Comparison of ENCODE assay signal across 8 cellular contexts in the genomic region with DNA sequence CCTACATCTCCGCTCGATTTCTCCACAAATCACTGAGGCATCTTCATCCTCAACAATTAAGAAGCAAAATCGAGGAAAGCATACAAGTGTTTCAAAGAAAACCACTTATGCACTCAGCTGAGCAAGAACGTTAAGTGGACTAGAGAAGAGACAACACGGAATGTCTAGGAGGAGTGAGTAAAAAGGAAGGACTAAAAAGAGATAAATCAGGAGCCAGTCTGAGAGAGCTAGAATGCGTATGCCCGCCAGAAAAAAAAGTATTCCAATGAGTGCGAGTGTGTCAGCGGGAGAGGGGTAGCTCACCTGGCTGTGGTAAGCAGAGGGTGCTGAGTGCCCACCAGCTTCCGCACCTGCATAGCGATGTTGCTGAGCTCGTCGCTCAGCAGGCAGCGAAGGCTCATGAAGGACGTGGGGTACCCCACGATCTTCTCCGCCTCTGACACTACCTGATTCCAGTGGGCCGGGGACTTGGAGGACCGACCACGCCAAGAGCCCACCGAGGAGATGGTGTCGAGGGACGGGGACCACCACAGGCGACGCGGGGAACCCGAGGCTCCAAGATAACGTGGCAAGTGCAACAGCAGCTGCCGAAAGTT. TPM values are rescaled to one million over a fixed set of nuclear protein-coding genes. Genes with fewer than 3 reads are reported as not detected.
DNase-seq lines count a peak whose midpoint lies in the region; ATAC-seq, FAIRE-seq and TF ChIP-seq lines count a peak whose summit lies in the region.

No MANE protein-coding gene starts in this region.

- peak overlapping the region; percentile 86 to 99 for H3K4me3 Mint-ChIP-seq in activated T-cell treated with anti-CD3 and anti-CD28 coated beads, Interleukin-2, amount 50 U/mL, for 72 hours

- intact Hi-C loops in ovary (cut with DNase I): no loop called here

- FAIRE-seq in GM18507 (lab: Jason Lieb, UNC): no peak

- TF ChIP-seq CTCF in ovary (IDR thresholded peaks at IDR 0.05): no peak

- H3K9me3 Mint-ChIP-seq in activated T-cell treated with anti-CD3 and anti-CD28 coated beads, Interleukin-2, amount 50 U/mL, for 72 hours: no peaks in the 10 kb centered on the region

- peak; percentile 8 for ATAC-seq in HG02970 (IDR thresholded peaks at IDR 0.05; ENCODE audit: low FRiP score, unreplicated experiment)
- ATAC-seq in activated T-cell treated with anti-CD3 and anti-CD28 coated beads, Interleukin-2, amount 50 U/mL, for 72 hours (replicated peaks in 1 of 2): peak; percentile 38 to 41

- H3K27me3 ChIP-seq in ovary: no peaks in the 10 kb centered on the region

- no peak for TF ChIP-seq POLR2A in ovary (IDR thresholded peaks at IDR 0.05)

- H3K4me1 Mint-ChIP-seq in activated T-cell treated with anti-CD3 and anti-CD28 coated beads, Interleukin-2, amount 50 U/mL, for 72 hours (ENCODE audit: low read depth): peaks cover 22% of the 10 kb centered on the region

- H3K27ac Mint-ChIP-seq in activated T-cell treated with anti-CD3 and anti-CD28 coated beads, Interleukin-2, amount 50 U/mL, for 72 hours: peak overlapping the region; percentile 96

- DNase-seq in AG08395 (ENCODE audit: low spot score): peak; percentile 30
- DNase-seq in GM18507 (ENCODE audit: extremely low spot score, insufficient read length, low read depth): peak; percentile 8
- peak; percentile 69 to 78 for DNase-seq in NCI-H526 (lab: John Stamatoyannopoulos, UW)
- peak in 1 of 2 donors; percentile 48 for DNase-seq in activated T-cell treated with anti-CD3 and anti-CD28 coated beads, Interleukin-2, amount 50 U/mL, for 72 hours
- DNase-seq in glomerular visceral epithelial cell (ENCODE audit: extremely low spot score): peak; percentile 42
- peak in 1 of 5 donors; percentile 22 for DNase-seq in ovary
- no peak for DNase-seq in occipital lobe (lab: John Stamatoyannopoulos, UW)

- H3K27ac ChIP-seq in ovary: peak overlapping the region in 1 of 2 donors; percentile 24

- peak overlapping the region; percentile 92 for H3K4me3 ChIP-seq in ovary

- H3K36me3 ChIP-seq in ovary: no peaks in the 10 kb centered on the region

- no peaks in the 10 kb centered on the region for H3K27me3 Mint-ChIP-seq in activated T-cell treated with anti-CD3 and anti-CD28 coated beads, Interleukin-2, amount 50 U/mL, for 72 hours (ENCODE audit: low read depth)

- 0 to 1% (median 0%) methylated on average over 29 of the region's 29 CpGs for WGBS in ovary, 3 donors

- peaks cover 2 to 5% of the 10 kb centered on the region in 2 donors for H3K36me3 Mint-ChIP-seq in activated T-cell treated with anti-CD3 and anti-CD28 coated beads, Interleukin-2, amount 50 U/mL, for 72 hours (ENCODE audit: insufficient read depth in 2 of 2)

- no peaks in the 10 kb centered on the region for H3K9me3 ChIP-seq in ovary

- no peak for TF ChIP-seq EP300 in ovary (IDR thresholded peaks at IDR 0.05)

- H3K4me1 ChIP-seq in ovary (ENCODE audit: insufficient read depth): peaks cover 4% of the 10 kb centered on the region

RNA-seq across cellular contexts. Expression of a gene that starts 0.6 kb away (rescaled TPM):
- total RNA-seq in activated T-cell treated with anti-CD3 and anti-CD28 coated beads, Interleukin-2, amount 50 U/mL, for 72 hours: 10 to 100 TPM; 12.1 to 14.3 TPM
- 10 to 100 TPM in 6 of 7 donors, 1 to 10 TPM in 1; 8.2 to 17.5 (median 12.0) TPM for total RNA-seq in ovary
- polyA plus RNA-seq in ovary: 10 to 100 TPM in 1 of 2 donors, 1 to 10 TPM in 1; 8.3 to 15.6 TPM
- 11.5 TPM for total RNA-seq in occipital lobe

RNA-seq across cellular contexts. Expression of a gene that starts 31.1 kb away (rescaled TPM):
- under 1 TPM; 0.44 to 0.91 TPM for total RNA-seq in activated T-cell treated with anti-CD3 and anti-CD28 coated beads, Interleukin-2, amount 50 U/mL, for 72 hours
- total RNA-seq in ovary: 10 to 100 TPM in 6 of 7 donors, 1 to 10 TPM in 1; 8.7 to 31.3 (median 28.5) TPM
- polyA plus RNA-seq in ovary: 10 to 100 TPM; 11.3 to 20.7 TPM
- 56.9 TPM for total RNA-seq in occipital lobe

Comparison
In these comparisons a context has a peak if more than half of its experiments do, and no peak if none do; other contexts are left out.
1. RNA of a gene that starts 31.1 kb away (total RNA-seq): 56.9 TPM in occipital lobe (single experiment) and 8.7 to 31.3 TPM in ovary; 0.44 to 0.91 TPM in activated T-cell treated with anti-CD3 and anti-CD28 coated beads, Interleukin-2, amount 50 U/mL, for 72 hours; every median in the first group is over 4 times any median in the second.